18 cellular contexts compared by ENCODE assay signal in genomic region chr15:29242466-29243242, GRCh38. TPM values are rescaled to one million over a fixed set of nuclear protein-coding genes. Genes with fewer than 3 reads are reported as not detected.
DNase-seq lines count a peak whose midpoint lies in the region; ATAC-seq and TF ChIP-seq lines count a peak whose summit lies in the region.
"Had no signal": no experiment of that assay in that cellular context is flagged by ENCODE, and none has a peak within 500 bp of the region (broad histone marks: within the 10 kb centered on the region; RNA-seq: fewer than 3 reads in every experiment).

No MANE protein-coding gene starts in this region.

- H3K36me3 Mint-ChIP-seq in endodermal cell (ENCODE audit: low read depth): no peaks in the 10 kb centered on the region

- no peak overlapping the region for H3K27ac ChIP-seq in endodermal cell (ENCODE audit: low read depth, low read length)
- no peak overlapping the region for H3K27ac ChIP-seq in neuronal stem cell (replicated peaks; ENCODE audit: low read length)
- no peak overlapping the region for H3K27ac ChIP-seq in Peyer's patch
- H3K27ac ChIP-seq: body of pancreas, sigmoid colon had no signal

- H3K79me1 ChIP-seq in neuronal stem cell (ENCODE audit: low read depth, low read length): no peaks in the 10 kb centered on the region

- no peak overlapping the region for H4K91ac ChIP-seq in neuronal stem cell (ENCODE audit: low read depth, low read length, poor library complexity)

- no peak overlapping the region for H3K4me3 Mint-ChIP-seq in endodermal cell
- H3K4me3 Mint-ChIP-seq: activated T-cell treated with anti-CD3 and anti-CD28 coated beads, Interleukin-2, amount 50 U/mL, for 24 hours had no signal

- H4K8ac ChIP-seq in neuronal stem cell (ENCODE audit: low read depth, low read length): no peak overlapping the region

- no peak overlapping the region for H2BK5ac ChIP-seq in neuronal stem cell (ENCODE audit: low read length)

- peak overlapping the region; percentile 10 for H3K27ac Mint-ChIP-seq in endodermal cell
- H3K27ac Mint-ChIP-seq: activated T-cell treated with anti-CD3 and anti-CD28 coated beads, Interleukin-2, amount 50 U/mL, for 24 hours had no signal

- no peaks in the 10 kb centered on the region for H3K9me3 Mint-ChIP-seq in endodermal cell
- H3K9me3 Mint-ChIP-seq: activated T-cell treated with anti-CD3 and anti-CD28 coated beads, Interleukin-2, amount 50 U/mL, for 24 hours had no signal

- H2AFZ ChIP-seq in neuronal stem cell (ENCODE audit: low read length): no peak overlapping the region

- no peak for TF ChIP-seq POLR2A in Peyer's patch (IDR thresholded peaks at IDR 0.05)

- H3K4me3 ChIP-seq in endodermal cell (ENCODE audit: low read length) (no peak overlapping the region), neuronal stem cell (ENCODE audit: low read length in 2 of 2) (no peak overlapping the region), Peyer's patch (no peak overlapping the region)
- H3K4me3 ChIP-seq: body of pancreas, sigmoid colon had no signal

- TF ChIP-seq CTCF in endodermal cell (conservative IDR thresholded peaks at IDR 0.05): no peak
- TF ChIP-seq CTCF in Peyer's patch (IDR thresholded peaks at IDR 0.05): no peak

- H2BK15ac ChIP-seq in neuronal stem cell (ENCODE audit: low read length): no peak overlapping the region

- H3K4ac ChIP-seq in neuronal stem cell (ENCODE audit: low read length): no peak overlapping the region

- no peak overlapping the region for H3K14ac ChIP-seq in neuronal stem cell (ENCODE audit: low read length)

- H3K18ac ChIP-seq in neuronal stem cell (ENCODE audit: low read length): no peak overlapping the region

- no peaks in the 10 kb centered on the region for H3K9me3 ChIP-seq in endodermal cell (ENCODE audit: control insufficient read depth, low read length)
- no peaks in the 10 kb centered on the region for H3K9me3 ChIP-seq in neuronal stem cell (replicated peaks in 1 of 2; ENCODE audit: control insufficient read depth in 2 of 2, insufficient read depth in 1 of 2, low read depth in 1 of 2, low read length in 2 of 2)
- no peaks in the 10 kb centered on the region for H3K9me3 ChIP-seq in Peyer's patch
- H3K9me3 ChIP-seq: BE2C, body of pancreas, sigmoid colon had no signal

- DNase-seq in DMS79 treated with DMSO at 0.1 percent for 48 hours (lab: John Stamatoyannopoulos, UW) (peak; percentile 50), NCI-H1092 (lab: John Stamatoyannopoulos, UW) (peak; percentile 51), endodermal cell (no peak), neuronal stem cell (ENCODE audit: low spot score) (no peak), Peyer's patch (no peak)
- DNase-seq: activated CD4-positive, alpha-beta T cell treated with anti-CD3 and anti-CD28 coated beads, Interleukin-2, amount 50 U/mL, for 1 hour; activated naive CD4-positive, alpha-beta T cell treated with anti-CD3 and anti-CD28 coated beads, Interleukin-2, amount 50 U/mL, for 16 hours; activated T-cell treated with anti-CD3 and anti-CD28 coated beads, Interleukin-2, amount 50 U/mL, for 24 hours; BE2C; body of pancreas; erythroblast; KBM-7; kidney glomerular epithelial cell; NCI-H1048; sigmoid colon; stimulated activated CD4-positive, alpha-beta T cell treated with anti-CD3 and anti-CD28 coated beads, Interleukin-2, amount 100 ng/mL, for 48 hours had no signal

- ATAC-seq in HG02759 (IDR thresholded peaks at IDR 0.05; ENCODE audit: unreplicated experiment): no peak
- no peak for ATAC-seq in HG02763 (IDR thresholded peaks at IDR 0.05; ENCODE audit: unreplicated experiment)
- ATAC-seq: body of pancreas had no signal

- no peak overlapping the region for H3K23ac ChIP-seq in neuronal stem cell (ENCODE audit: low read depth, low read length, poor library complexity)

- H2AK5ac ChIP-seq in neuronal stem cell (ENCODE audit: low read depth, low read length): no peak overlapping the region

- no peaks in the 10 kb centered on the region for H3K27me3 Mint-ChIP-seq in endodermal cell (ENCODE audit: insufficient read depth)

- H3K36me3 ChIP-seq in endodermal cell (ENCODE audit: control insufficient read depth, insufficient read depth, low read length) (no peaks in the 10 kb centered on the region), neuronal stem cell (replicated peaks in 1 of 2; ENCODE audit: control insufficient read depth in 2 of 2, insufficient read depth in 2 of 2, low read length in 2 of 2) (no peaks in the 10 kb centered on the region), Peyer's patch (no peaks in the 10 kb centered on the region)
- H3K36me3 ChIP-seq: BE2C, sigmoid colon had no signal

- H2BK12ac ChIP-seq in neuronal stem cell (ENCODE audit: low read length): no peak overlapping the region

- WGBS in endodermal cell (ENCODE audit: insufficient coverage in 1 of 2, insufficient read length in 1 of 2), 2 experiments: 87 to 89% methylated on average over 12 to 16 of the region's 16 CpGs
- no CpG with 5 or more reads among the region's 16 CpGs for WGBS in neuronal stem cell (ENCODE audit: extremely low coverage in 2 of 2, insufficient read length in 2 of 2, insufficient replicate concordance in 1 of 2), 2 donors

- no peak overlapping the region for H3K4me2 ChIP-seq in neuronal stem cell (ENCODE audit: insufficient read depth, low read length, poor library complexity, severe bottlenecking)

- H3K4me1 Mint-ChIP-seq in endodermal cell: peaks cover 13% of the 10 kb centered on the region

- H3K27me3 ChIP-seq in endodermal cell (ENCODE audit: control insufficient read depth, insufficient read depth, low read length, poor library complexity, severe bottlenecking): no peaks in the 10 kb centered on the region
- no peaks in the 10 kb centered on the region for H3K27me3 ChIP-seq in neuronal stem cell (ENCODE audit: control insufficient read depth in 3 of 3, insufficient read depth in 3 of 3, low read depth in 1 of 3, low read length in 3 of 3)
- H3K27me3 ChIP-seq in Peyer's patch: no peaks in the 10 kb centered on the region
- H3K27me3 ChIP-seq: BE2C, body of pancreas, sigmoid colon had no signal

- H3K9ac ChIP-seq in endodermal cell (ENCODE audit: extremely low read depth, low read length, poor library complexity, severe bottlenecking): no peak overlapping the region
- peak overlapping the region; percentile 27 for H3K9ac ChIP-seq in neuronal stem cell (ENCODE audit: low read depth, low read length, poor library complexity)

- H2BK120ac ChIP-seq in neuronal stem cell (ENCODE audit: low read depth, low read length): no peak overlapping the region

- H3K4me1 ChIP-seq in endodermal cell (ENCODE audit: control insufficient read depth, insufficient read depth, low read length) (peaks cover 3% of the 10 kb centered on the region), neuronal stem cell (ENCODE audit: control insufficient read depth in 2 of 2, insufficient read depth in 1 of 2, low read depth in 1 of 2, low read length in 2 of 2) (no peaks in the 10 kb centered on the region), Peyer's patch (no peaks in the 10 kb centered on the region)
- H3K4me1 ChIP-seq: BE2C, body of pancreas, sigmoid colon had no signal

RNA-seq across cellular contexts. Expression of gene NSMCE3, which starts 27.0 kb away (rescaled TPM):
- total RNA-seq in endodermal cell: 10 to 100 TPM; 31.5 to 40.8 TPM
- polyA plus RNA-seq in endodermal cell (2013, experiment 1 of 2): 14.5 TPM
- 13.0 TPM for polyA plus RNA-seq in endodermal cell (2013, experiment 2 of 2)
- polyA plus RNA-seq in neuronal stem cell (2013, experiment 1 of 2): 13.4 TPM
- polyA plus RNA-seq in neuronal stem cell (2013, experiment 2 of 2): 12.9 TPM
- total RNA-seq in Peyer's patch: 1 to 10 TPM; 2.5 to 5.1 (median 3.7) TPM

Comparison
In these comparisons a context has a peak if more than half of its experiments do, and no peak if none do; other contexts are left out.
1. DNase-seq: peak in DMS79 treated with DMSO at 0.1 percent for 48 hours (single experiment) and NCI-H1092 (single experiment); none in endodermal cell (single experiment), neuronal stem cell (single experiment) and Peyer's patch (0 of 3).
2. RNA of gene NSMCE3, which starts 27.0 kb away (total RNA-seq): 31.5 to 40.8 TPM in endodermal cell; 2.5 to 5.1 TPM in Peyer's patch; every median in the first group is over 4 times any median in the second.